1 cellular context compared by ENCODE assay signal in the genomic region with DNA sequence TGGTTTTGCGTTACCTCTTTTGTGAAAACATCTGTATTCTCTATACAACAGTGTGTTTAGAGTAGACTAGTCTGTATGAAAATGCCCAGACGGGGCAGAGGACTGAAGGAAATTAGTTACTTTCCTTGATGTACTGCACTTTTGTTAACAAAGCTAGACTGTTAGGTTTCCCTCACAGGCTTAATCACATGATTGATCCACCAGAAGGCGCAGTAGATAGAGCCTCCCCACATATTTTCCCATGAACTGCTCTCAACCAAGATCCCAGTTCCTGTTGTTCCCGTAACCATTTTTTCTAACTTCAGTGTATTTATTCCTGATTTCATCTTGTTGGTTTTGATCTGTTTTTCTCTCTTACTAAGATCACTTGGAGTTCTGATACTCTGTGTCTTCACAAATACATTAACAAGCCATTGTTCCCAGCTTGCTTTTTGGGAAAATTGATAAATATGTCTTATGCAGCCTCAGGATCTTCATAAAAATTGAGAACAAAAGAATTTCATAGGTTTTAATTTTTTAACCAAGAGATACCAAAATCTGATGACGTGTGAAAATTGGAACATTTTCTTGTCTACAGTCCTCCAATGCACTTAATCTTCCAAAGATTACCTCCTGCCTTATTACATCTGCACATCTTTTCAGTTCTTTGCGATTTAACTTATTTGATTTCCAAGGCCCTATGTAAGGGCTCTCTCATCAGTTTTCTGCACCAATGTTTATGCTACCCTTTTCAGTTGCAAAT.
TF ChIP-seq lines count a peak whose summit lies in the region.

No MANE protein-coding gene starts in this region.

TF ChIP-seq in K562, 482 proteins besides CTCF, POLR2A, EP300 and RAD21 (continued from another document and continues in another):
- TF ChIP-seq CTCFL (IDR thresholded peaks at IDR 0.05; ENCODE audit: borderline replicate concordance, insufficient read depth, low read depth, low read length, poor library complexity, severe bottlenecking) (peak; percentile 64), ESRRB (CRISPR knock-in tag; IDR thresholded peaks at IDR 0.05; ENCODE audit: borderline replicate concordance) (no peak), RBBP5 (IDR thresholded peaks at IDR 0.05; ENCODE audit: borderline replicate concordance, insufficient read depth, low read length, poor library complexity, severe bottlenecking) (no peak), TEAD1 (CRISPR knock-in tag; IDR thresholded peaks at IDR 0.05) (no peak), GATAD2A (IDR thresholded peaks at IDR 0.05) (0 out of 2 replicates have a peak, but pooled peaks have one; percentile 55), KHSRP (IDR thresholded peaks at IDR 0.05) (no peak), HMBOX1 (IDR thresholded peaks at IDR 0.05) (peak; percentile 90), NFE2 (IDR thresholded peaks at IDR 0.05; ENCODE audit: low read depth) (no peak), MAFK (IDR thresholded peaks at IDR 0.05; ENCODE audit: low read length) (peak; percentile 48; the same call in 1 of the 2 replicates), SMAD1 (IDR thresholded peaks at IDR 0.05; ENCODE audit: low read depth, low read length, partially characterized antibody) (no peak), PRMT5 (CRISPR knock-in tag; IDR thresholded peaks at IDR 0.05) (no peak), RBM17 (IDR thresholded peaks at IDR 0.05; ENCODE audit: borderline replicate concordance, low read depth, low read length) (no peak), ZZZ3 (IDR thresholded peaks at IDR 0.05) (no peak), FOXK1 (CRISPR knock-in tag; IDR thresholded peaks at IDR 0.05; ENCODE audit: borderline replicate concordance) (no peak), IRF1 (CRISPR knock-in tag; IDR thresholded peaks at IDR 0.05; ENCODE audit: borderline replicate concordance) (no peak), TAL1 (IDR thresholded peaks at IDR 0.05) (peak; percentile 64), MTF1 (CRISPR knock-in tag; IDR thresholded peaks at IDR 0.05; ENCODE audit: borderline replicate concordance) (no peak), EHMT2 (IDR thresholded peaks at IDR 0.05) (no peak), GABPA (tag; conservative IDR thresholded peaks at IDR 0.05; ENCODE audit: low read depth) (0 out of 2 replicates have a peak, but pooled peaks have one; percentile 1), HMG20A (CRISPR knock-in tag; conservative IDR thresholded peaks at IDR 0.05) (no peak), PHTF2 (CRISPR knock-in tag; IDR thresholded peaks at IDR 0.05) (no peak), RHOXF2B (CRISPR knock-in tag; conservative IDR thresholded peaks at IDR 0.05) (no peak), CBX8 (IDR thresholded peaks at IDR 0.05; ENCODE audit: borderline replicate concordance, extremely low read depth, low read depth, low read length, poor library complexity, severe bottlenecking) (no peak), ZNF3 (CRISPR knock-in tag; IDR thresholded peaks at IDR 0.05) (no peak), NONO (IDR thresholded peaks at IDR 0.05; ENCODE audit: low read depth in 2 of 2, low read length in 1 of 2) (no peak), IRF2 (CRISPR knock-in tag; IDR thresholded peaks at IDR 0.05) (no peak), EWSR1 (IDR thresholded peaks at IDR 0.05; ENCODE audit: borderline replicate concordance, low read depth, partially characterized antibody) (no peak), MAZ (CRISPR knock-in tag; conservative IDR thresholded peaks at IDR 0.05 in 1 of 2, IDR thresholded peaks at IDR 0.05 in 1 of 2) (no peak), ZNF512 (tag; IDR thresholded peaks at IDR 0.05) (no peak), NFRKB (IDR thresholded peaks at IDR 0.05; ENCODE audit: low read depth) (no peak), ZNF217 (CRISPR knock-in tag; IDR thresholded peaks at IDR 0.05) (no peak), DMBX1 (CRISPR knock-in tag; IDR thresholded peaks at IDR 0.05; ENCODE audit: borderline replicate concordance) (no peak), BCLAF1 (IDR thresholded peaks at IDR 0.05; ENCODE audit: borderline replicate concordance in 1 of 2, control insufficient read depth in 1 of 2, low read depth in 2 of 2, low read length in 1 of 2) (peak in 1 of 2 experiments; percentile 63; a peak in 1 of 4 replicates), SLC30A9 (CRISPR knock-in tag; IDR thresholded peaks at IDR 0.05) (no peak), FOXK2 (conservative IDR thresholded peaks at IDR 0.05 in 1 of 2, IDR thresholded peaks at IDR 0.05 in 1 of 2; ENCODE audit: low read depth in 2 of 2) (peak; percentile 11 to 43; a peak in 2 of 4 replicates), RBM22 (IDR thresholded peaks at IDR 0.05; ENCODE audit: low read depth, low read length, poor library complexity, severe bottlenecking) (no peak), ZNF212 (CRISPR knock-in tag; IDR thresholded peaks at IDR 0.05) (no peak), FUS (optimal IDR thresholded peaks at IDR 0.05; ENCODE audit: low read depth, low read length) (no peak), MBD2 (IDR thresholded peaks at IDR 0.05; ENCODE audit: borderline replicate concordance, low read depth) (no peak), E2F6 (IDR thresholded peaks at IDR 0.05; ENCODE audit: borderline replicate concordance in 1 of 2, extremely low read depth in 1 of 2, insufficient read depth in 1 of 2, insufficient read length in 1 of 2, low read depth in 1 of 2, low read length in 1 of 2, poor library complexity in 1 of 2, severe bottlenecking in 1 of 2) (no peak), ZNF551 (CRISPR knock-in tag; IDR thresholded peaks at IDR 0.05) (no peak), NR4A1 (CRISPR knock-in tag; IDR thresholded peaks at IDR 0.05) (no peak), NR4A1 (tag; IDR thresholded peaks at IDR 0.05) (no peak), ZNF134 (CRISPR knock-in tag; conservative IDR thresholded peaks at IDR 0.05) (no peak), POLR2AphosphoS2 (IDR thresholded peaks at IDR 0.05; ENCODE audit: low read length) (no peak), MECOM (CRISPR knock-in tag; IDR thresholded peaks at IDR 0.05) (no peak), HNRNPUL1 (IDR thresholded peaks at IDR 0.05; ENCODE audit: low read length) (no peak), HDAC1 (IDR thresholded peaks at IDR 0.05) (peak in 1 of 2 experiments; percentile 52; a peak in 1 of 4 replicates), YBX1 (IDR thresholded peaks at IDR 0.05) (no peak), BRF2 (IDR thresholded peaks at IDR 0.05; ENCODE audit: borderline replicate concordance, insufficient read depth, insufficient read length) (no peak), SRSF3 (IDR thresholded peaks at IDR 0.05; ENCODE audit: insufficient read depth, low read length) (no peak), ZBTB8A (IDR thresholded peaks at IDR 0.05; ENCODE audit: partially characterized antibody) (no peak), RBFOX2 (IDR thresholded peaks at IDR 0.05; ENCODE audit: low read depth, low read length) (no peak), TRIM24 (IDR thresholded peaks at IDR 0.05) (no peak)
- TF ChIP-seq, protein P1, sequence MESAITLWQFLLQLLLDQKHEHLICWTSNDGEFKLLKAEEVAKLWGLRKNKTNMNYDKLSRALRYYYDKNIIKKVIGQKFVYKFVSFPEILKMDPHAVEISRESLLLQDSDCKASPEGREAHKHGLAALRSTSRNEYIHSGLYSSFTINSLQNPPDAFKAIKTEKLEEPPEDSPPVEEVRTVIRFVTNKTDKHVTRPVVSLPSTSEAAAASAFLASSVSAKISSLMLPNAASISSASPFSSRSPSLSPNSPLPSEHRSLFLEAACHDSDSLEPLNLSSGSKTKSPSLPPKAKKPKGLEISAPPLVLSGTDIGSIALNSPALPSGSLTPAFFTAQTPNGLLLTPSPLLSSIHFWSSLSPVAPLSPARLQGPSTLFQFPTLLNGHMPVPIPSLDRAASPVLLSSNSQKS (CRISPR knock-in tag; IDR thresholded peaks at IDR 0.05), result no peak
- TF ChIP-seq, protein P2, sequence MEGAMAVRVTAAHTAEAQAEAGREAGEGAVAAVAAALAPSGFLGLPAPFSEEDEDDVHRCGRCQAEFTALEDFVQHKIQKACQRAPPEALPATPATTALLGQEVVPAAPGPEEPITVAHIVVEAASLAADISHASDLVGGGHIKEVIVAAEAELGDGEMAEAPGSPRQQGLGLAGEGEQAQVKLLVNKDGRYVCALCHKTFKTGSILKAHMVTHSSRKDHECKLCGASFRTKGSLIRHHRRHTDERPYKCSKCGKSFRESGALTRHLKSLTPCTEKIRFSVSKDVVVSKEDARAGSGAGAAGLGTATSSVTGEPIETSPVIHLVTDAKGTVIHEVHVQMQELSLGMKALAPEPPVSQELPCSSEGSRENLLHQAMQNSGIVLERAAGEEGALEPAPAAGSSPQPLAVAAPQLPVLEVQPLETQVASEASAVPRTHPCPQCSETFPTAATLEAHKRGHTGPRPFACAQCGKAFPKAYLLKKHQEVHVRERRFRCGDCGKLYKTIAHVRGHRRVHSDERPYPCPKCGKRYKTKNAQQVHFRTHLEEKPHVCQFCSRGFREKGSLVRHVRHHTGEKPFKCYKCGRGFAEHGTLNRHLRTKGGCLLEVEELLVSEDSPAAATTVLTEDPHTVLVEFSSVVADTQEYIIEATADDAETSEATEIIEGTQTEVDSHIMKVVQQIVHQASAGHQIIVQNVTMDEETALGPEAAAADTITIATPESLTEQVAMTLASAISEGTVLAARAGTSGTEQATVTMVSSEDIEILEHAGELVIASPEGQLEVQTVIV (CRISPR knock-in tag; IDR thresholded peaks at IDR 0.05; ENCODE audit: borderline replicate concordance), result no peak
